16 cellular contexts compared by ENCODE assay signal in genomic region chr17:8133398-8133797, GRCh38. TPM values are rescaled to one million over a fixed set of nuclear protein-coding genes. Genes with fewer than 3 reads are reported as not detected.
"Had no signal": no experiment of that assay in that cellular context is flagged by ENCODE, and none has a peak within 500 bp of the region (broad histone marks: within the 10 kb centered on the region; RNA-seq: fewer than 3 reads in every experiment).

No MANE protein-coding gene starts in this region.

- H3K27me3 ChIP-seq: dorsolateral prefrontal cortex, tibial nerve had no signal

- H3K4me3 Mint-ChIP-seq: activated CD8-positive, alpha-beta T cell treated with anti-CD3 and anti-CD28 coated beads for 36 hours; stimulated activated effector memory CD8-positive, alpha-beta T cell treated with anti-CD3 and anti-CD28 coated beads, Interleukin-12 subunit alpha, Interleukin-12 subunit beta, amount 100 ng/mL, for 72 hours had no signal

- H3K9me3 ChIP-seq: heart left ventricle, tibial nerve had no signal

- DNase-seq: activated CD4-positive, alpha-beta T cell treated with anti-CD3 and anti-CD28 coated beads for 1 hour; activated CD8-positive, alpha-beta memory T cell treated with anti-CD3 and anti-CD28 coated beads, Interleukin-2, amount 50 U/mL, for 4 hours; activated CD8-positive, alpha-beta T cell treated with anti-CD3 and anti-CD28 coated beads for 36 hours; activated naive CD4-positive, alpha-beta T cell; dorsolateral prefrontal cortex; foreskin melanocyte; heart left ventricle; left ventricle myocardium superior; midbrain; SW 1271 had no signal

- H3K4me1 Mint-ChIP-seq: stimulated activated effector memory CD8-positive, alpha-beta T cell treated with anti-CD3 and anti-CD28 coated beads, Interleukin-12 subunit alpha, Interleukin-12 subunit beta, amount 100 ng/mL, for 72 hours had no signal

- H3K9me3 Mint-ChIP-seq: activated CD8-positive, alpha-beta T cell treated with anti-CD3 and anti-CD28 coated beads for 36 hours; stimulated activated effector memory CD8-positive, alpha-beta T cell treated with anti-CD3 and anti-CD28 coated beads, Interleukin-12 subunit alpha, Interleukin-12 subunit beta, amount 100 ng/mL, for 72 hours had no signal

- H3K27ac ChIP-seq: dorsolateral prefrontal cortex, heart left ventricle, tibial nerve had no signal

- H3K36me3 ChIP-seq: heart left ventricle, tibial nerve had no signal

- H3K27ac Mint-ChIP-seq: activated CD8-positive, alpha-beta T cell treated with anti-CD3 and anti-CD28 coated beads for 36 hours; stimulated activated effector memory CD8-positive, alpha-beta T cell treated with anti-CD3 and anti-CD28 coated beads, Interleukin-12 subunit alpha, Interleukin-12 subunit beta, amount 100 ng/mL, for 72 hours had no signal

- ATAC-seq: activated CD8-positive, alpha-beta T cell treated with anti-CD3 and anti-CD28 coated beads for 36 hours; heart left ventricle; left ventricle myocardium superior; right cardiac atrium; stimulated activated effector memory CD8-positive, alpha-beta T cell treated with anti-CD3 and anti-CD28 coated beads, Interleukin-12 subunit alpha, Interleukin-12 subunit beta, amount 100 ng/mL, for 72 hours had no signal

- H3K4me3 ChIP-seq: dorsolateral prefrontal cortex, heart left ventricle, smooth muscle cell, tibial nerve had no signal

RNA-seq across cellular contexts. Expression of gene HES7, which starts 9.5 kb away (rescaled TPM):
- total RNA-seq: kidney epithelial cell, left ventricle myocardium superior, smooth muscle cell had no signal

RNA-seq across cellular contexts. Expression of gene ALOXE3, which starts 15.1 kb away (rescaled TPM):
- total RNA-seq: aorta, heart left ventricle, left ventricle myocardium superior, right cardiac atrium, tibial nerve had no signal
